14 cellular contexts compared by ENCODE assay signal in the genomic region with DNA sequence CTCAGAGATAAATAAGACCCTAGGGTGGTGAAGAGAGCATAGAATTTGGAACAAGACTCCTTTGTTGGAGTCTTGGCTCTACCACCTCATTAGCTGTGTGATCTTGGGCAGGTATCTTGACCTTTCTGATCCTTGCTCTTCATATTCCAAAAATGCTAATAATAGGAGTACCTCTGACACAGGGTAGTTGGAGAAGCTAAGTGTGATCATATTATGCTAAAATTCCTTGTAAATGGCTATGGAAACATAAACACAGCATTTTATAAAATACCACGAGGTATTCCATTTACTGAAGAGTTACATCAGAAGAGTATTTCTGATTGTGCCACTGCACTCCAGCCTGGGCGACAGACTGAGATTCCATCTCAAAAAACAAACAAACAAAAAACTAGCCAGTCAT. TPM values are rescaled to one million over a fixed set of nuclear protein-coding genes. Genes with fewer than 3 reads are reported as not detected.
DNase-seq lines count a peak whose midpoint lies in the region; ATAC-seq and TF ChIP-seq lines count a peak whose summit lies in the region.
"Had no signal": no experiment of that assay in that cellular context is flagged by ENCODE, and none has a peak within 500 bp of the region (broad histone marks: within the 10 kb centered on the region; RNA-seq: fewer than 3 reads in every experiment).

No MANE protein-coding gene starts in this region.

- H3K4me3 Mint-ChIP-seq in CD4-positive, CD25-positive, alpha-beta regulatory T cell: peak overlapping the region in 3 of 4 donors; percentile 18 to 80 (median 25)
- no peak overlapping the region for H3K4me3 Mint-ChIP-seq in central memory CD8-positive, alpha-beta T cell

- H3K36me3 Mint-ChIP-seq in CD4-positive, CD25-positive, alpha-beta regulatory T cell: peaks cover 8% of the 10 kb centered on the region
- peaks cover 8% of the 10 kb centered on the region for H3K36me3 Mint-ChIP-seq in central memory CD8-positive, alpha-beta T cell (ENCODE audit: insufficient read depth)
- H3K36me3 Mint-ChIP-seq: activated naive CD4-positive, alpha-beta T cell treated with anti-CD3 and anti-CD28 coated beads, Interleukin-2, amount 50 U/mL, for 72 hours had no signal

- no peak overlapping the region for H3K27ac ChIP-seq in CD4-positive, CD25-positive, alpha-beta regulatory T cell (ENCODE audit: insufficient read depth, low read length, poor library complexity, severe bottlenecking)
- peak overlapping the region; percentile 63; the same call in 1 of the 2 replicates for H3K27ac ChIP-seq in HL-60 (replicated peaks)
- H3K27ac ChIP-seq in neural cell (ENCODE audit: low read length): peak overlapping the region; percentile 37

- H3K4me2 ChIP-seq in neural cell (ENCODE audit: low read length): no peak overlapping the region

- no peaks in the 10 kb centered on the region for H3K9me3 Mint-ChIP-seq in CD4-positive, CD25-positive, alpha-beta regulatory T cell
- no peaks in the 10 kb centered on the region for H3K9me3 Mint-ChIP-seq in central memory CD8-positive, alpha-beta T cell
- H3K9me3 Mint-ChIP-seq: activated naive CD4-positive, alpha-beta T cell treated with anti-CD3 and anti-CD28 coated beads, Interleukin-2, amount 50 U/mL, for 72 hours had no signal

- H3K27me3 ChIP-seq in CD4-positive, CD25-positive, alpha-beta regulatory T cell (ENCODE audit: control insufficient read depth, insufficient read depth, low read length): no peaks in the 10 kb centered on the region
- no peaks in the 10 kb centered on the region for H3K27me3 ChIP-seq in HL-60 (ENCODE audit: insufficient read depth, poor library complexity, severe bottlenecking)
- H3K27me3 ChIP-seq in neural cell (ENCODE audit: insufficient read depth, low read depth, low read length): no peaks in the 10 kb centered on the region

- no peaks in the 10 kb centered on the region for H4K20me1 ChIP-seq in neural cell (ENCODE audit: insufficient read depth)

- no peak overlapping the region for H2AFZ ChIP-seq in neural cell (ENCODE audit: low read depth, low read length)

- no peak for TF ChIP-seq EP300 in neural cell (conservative IDR thresholded peaks at IDR 0.05; ENCODE audit: poor library complexity, severe bottlenecking)

- no peaks in the 10 kb centered on the region for H3K27me3 Mint-ChIP-seq in CD4-positive, CD25-positive, alpha-beta regulatory T cell
- no peaks in the 10 kb centered on the region for H3K27me3 Mint-ChIP-seq in central memory CD8-positive, alpha-beta T cell

- DNase-seq in CD4-positive, CD25-positive, alpha-beta regulatory T cell: no peak
- DNase-seq in HL-60 (ENCODE audit: low read depth in 1 of 2, low spot score in 1 of 2) (no peak), nucleus accumbens (lab: John Stamatoyannopoulos, UW) (no peak), T1000 (lab: John Stamatoyannopoulos, UW) (no peak), NCI-H2227 (lab: John Stamatoyannopoulos, UW; ENCODE audit: unreplicated experiment) (no peak)
- no peak for DNase-seq in central memory CD8-positive, alpha-beta T cell (ENCODE audit: low spot score in 2 of 2)
- DNase-seq: activated CD4-positive, alpha-beta T cell treated with anti-CD3 and anti-CD28 coated beads, Interleukin-2, amount 50 U/mL, for 4 hours; glutamatergic neuron; NCI-H1105 treated with DMSO at 0.1 percent for 48 hours; NCI-H774; RPMI8226 had no signal

- no peak for TF ChIP-seq RAD21 in neural cell (conservative IDR thresholded peaks at IDR 0.05)

- no peak overlapping the region for H3K4me3 ChIP-seq in CD4-positive, CD25-positive, alpha-beta regulatory T cell (ENCODE audit: low read depth, low read length)
- H3K4me3 ChIP-seq in HL-60 (replicated peaks; ENCODE audit: insufficient read depth, low read length) (no peak overlapping the region), neural cell (ENCODE audit: low read length) (no peak overlapping the region)

- H3K36me3 ChIP-seq in CD4-positive, CD25-positive, alpha-beta regulatory T cell (ENCODE audit: control insufficient read depth, insufficient read depth, low read length): no peaks in the 10 kb centered on the region
- H3K36me3 ChIP-seq in neural cell (ENCODE audit: insufficient read depth, low read length): no peaks in the 10 kb centered on the region

- no peak overlapping the region for H3K9ac ChIP-seq in neural cell (ENCODE audit: low read length)

- peak overlapping the region; percentile 20 to 94 (median 23) for H3K27ac Mint-ChIP-seq in CD4-positive, CD25-positive, alpha-beta regulatory T cell
- H3K27ac Mint-ChIP-seq in central memory CD8-positive, alpha-beta T cell (ENCODE audit: low read depth): peak overlapping the region; percentile 30

- no peaks in the 10 kb centered on the region for H3F3A ChIP-seq in neural cell (ENCODE audit: insufficient read depth, low read length, poor library complexity, severe bottlenecking)

- H3K4me1 ChIP-seq in CD4-positive, CD25-positive, alpha-beta regulatory T cell (ENCODE audit: control insufficient read depth, insufficient read depth, low read length, poor library complexity, severe bottlenecking): peaks cover 45% of the 10 kb centered on the region

- TF ChIP-seq CTCF in HL-60 (IDR thresholded peaks at IDR 0.05; ENCODE audit: insufficient read depth, low read length): no peak
- no peak for TF ChIP-seq CTCF in neural cell (IDR thresholded peaks at IDR 0.05; ENCODE audit: poor library complexity, severe bottlenecking)

- peaks cover 20% of the 10 kb centered on the region for H3K79me2 ChIP-seq in neural cell (replicated peaks; ENCODE audit: insufficient read depth, low read length)

- no peak for ATAC-seq in CD4-positive, CD25-positive, alpha-beta regulatory T cell (ENCODE audit: low read depth in 2 of 2)
- ATAC-seq in central memory CD8-positive, alpha-beta T cell (replicated peaks; ENCODE audit: extremely low read depth, poor library complexity, severe bottlenecking): no peak
- no peak for ATAC-seq in HG02798 (IDR thresholded peaks at IDR 0.05; ENCODE audit: poor library complexity, unreplicated experiment)
- ATAC-seq: activated naive CD4-positive, alpha-beta T cell treated with anti-CD3 and anti-CD28 coated beads, Interleukin-2, amount 50 U/mL, for 72 hours had no signal

- H3K9me2 ChIP-seq in neural cell (ENCODE audit: insufficient read depth, low read length): no peaks in the 10 kb centered on the region

- no peaks in the 10 kb centered on the region for H3K9me3 ChIP-seq in CD4-positive, CD25-positive, alpha-beta regulatory T cell (ENCODE audit: control insufficient read depth in 2 of 2, low read length in 2 of 2)
- no peaks in the 10 kb centered on the region for H3K9me3 ChIP-seq in neural cell (ENCODE audit: low read length)

- H3K4me1 Mint-ChIP-seq in CD4-positive, CD25-positive, alpha-beta regulatory T cell: peaks cover 32 to 80% (median 56%) of the 10 kb centered on the region in 4 donors
- H3K4me1 Mint-ChIP-seq in central memory CD8-positive, alpha-beta T cell: peaks cover 41% of the 10 kb centered on the region

TF ChIP-seq in neural cell, 6 proteins besides CTCF, POLR2A, EP300 and RAD21:
- TF ChIP-seq SMC3 (conservative IDR thresholded peaks at IDR 0.05; ENCODE audit: poor library complexity) (no peak), TAF1 (IDR thresholded peaks at IDR 0.05; ENCODE audit: low read depth) (no peak), MXI1 (conservative IDR thresholded peaks at IDR 0.05; ENCODE audit: poor library complexity, severe bottlenecking) (no peak), POLR2AphosphoS5 (IDR thresholded peaks at IDR 0.05) (no peak), EZH2 (IDR thresholded peaks at IDR 0.05; ENCODE audit: borderline replicate concordance, insufficient read depth, low read length, poor library complexity, severe bottlenecking) (no peak)
- TF ChIP-seq, protein P1, sequence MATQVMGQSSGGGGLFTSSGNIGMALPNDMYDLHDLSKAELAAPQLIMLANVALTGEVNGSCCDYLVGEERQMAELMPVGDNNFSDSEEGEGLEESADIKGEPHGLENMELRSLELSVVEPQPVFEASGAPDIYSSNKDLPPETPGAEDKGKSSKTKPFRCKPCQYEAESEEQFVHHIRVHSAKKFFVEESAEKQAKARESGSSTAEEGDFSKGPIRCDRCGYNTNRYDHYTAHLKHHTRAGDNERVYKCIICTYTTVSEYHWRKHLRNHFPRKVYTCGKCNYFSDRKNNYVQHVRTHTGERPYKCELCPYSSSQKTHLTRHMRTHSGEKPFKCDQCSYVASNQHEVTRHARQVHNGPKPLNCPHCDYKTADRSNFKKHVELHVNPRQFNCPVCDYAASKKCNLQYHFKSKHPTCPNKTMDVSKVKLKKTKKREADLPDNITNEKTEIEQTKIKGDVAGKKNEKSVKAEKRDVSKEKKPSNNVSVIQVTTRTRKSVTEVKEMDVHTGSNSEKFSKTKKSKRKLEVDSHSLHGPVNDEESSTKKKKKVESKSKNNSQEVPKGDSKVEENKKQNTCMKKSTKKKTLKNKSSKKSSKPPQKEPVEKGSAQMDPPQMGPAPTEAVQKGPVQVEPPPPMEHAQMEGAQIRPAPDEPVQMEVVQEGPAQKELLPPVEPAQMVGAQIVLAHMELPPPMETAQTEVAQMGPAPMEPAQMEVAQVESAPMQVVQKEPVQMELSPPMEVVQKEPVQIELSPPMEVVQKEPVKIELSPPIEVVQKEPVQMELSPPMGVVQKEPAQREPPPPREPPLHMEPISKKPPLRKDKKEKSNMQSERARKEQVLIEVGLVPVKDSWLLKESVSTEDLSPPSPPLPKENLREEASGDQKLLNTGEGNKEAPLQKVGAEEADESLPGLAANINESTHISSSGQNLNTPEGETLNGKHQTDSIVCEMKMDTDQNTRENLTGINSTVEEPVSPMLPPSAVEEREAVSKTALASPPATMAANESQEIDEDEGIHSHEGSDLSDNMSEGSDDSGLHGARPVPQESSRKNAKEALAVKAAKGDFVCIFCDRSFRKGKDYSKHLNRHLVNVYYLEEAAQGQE (IDR thresholded peaks at IDR 0.05; ENCODE audit: borderline replicate concordance): no peak

RNA-seq across cellular contexts. Expression of a gene that starts 9.4 kb away (rescaled TPM):
- total RNA-seq in CD4-positive, CD25-positive, alpha-beta regulatory T cell: 81.8 TPM
- polyA plus RNA-seq in CD4-positive, CD25-positive, alpha-beta regulatory T cell: 10 to 100 TPM; 13.8 to 20.2 (median 16.9) TPM
- polyA plus RNA-seq in neural cell: 8.6 and 9.3 TPM in 2 replicates
- 39.7 and 40.3 TPM in 2 replicates for polyA minus RNA-seq in neural cell
